In genomic region chr9:13613296-13613695, GRCh38 we compare ENCODE assay signal across 24 cellular contexts.
"Had no signal": no experiment of that assay in that cellular context is flagged by ENCODE, and none has a peak within 500 bp of the region (broad histone marks: within the 10 kb centered on the region; RNA-seq: fewer than 3 reads in every experiment).

No MANE protein-coding gene starts in this region.

- DNase-seq: colonic mucosa; cortex of kidney; effector CD8-positive, alpha-beta T cell; effector memory CD8-positive, alpha-beta T cell; endodermal cell; erythroblast; esophagus squamous epithelium; foreskin fibroblast; foreskin melanocyte; gastrocnemius medialis; glutamatergic neuron; head of caudate nucleus; heart right ventricle; hippocampal formation; left cardiac atrium; left lung; left ventricle myocardium superior; lower lobe of right lung; mesenchymal stem cell; midbrain; naive thymus-derived CD4-positive, alpha-beta T cell had no signal

- H3K4me3 Mint-ChIP-seq: dendritic cell treated with granulocyte-macrophage colony-stimulating factor and Interleukin-4, amounts not matched to agents 40 ng/mL and 50 ng/mL, for 4 days; effector memory CD8-positive, alpha-beta T cell; endodermal cell; naive thymus-derived CD4-positive, alpha-beta T cell had no signal

- H3K4me1 Mint-ChIP-seq: naive thymus-derived CD4-positive, alpha-beta T cell had no signal

- H3K4me3 ChIP-seq: colonic mucosa, esophagus squamous epithelium, gastrocnemius medialis, heart right ventricle, left lung, lower lobe of right lung had no signal

- H3K27ac Mint-ChIP-seq: dendritic cell treated with granulocyte-macrophage colony-stimulating factor and Interleukin-4, amounts not matched to agents 40 ng/mL and 50 ng/mL, for 4 days; effector memory CD8-positive, alpha-beta T cell; endodermal cell; naive thymus-derived CD4-positive, alpha-beta T cell had no signal

- H3K27ac ChIP-seq: colonic mucosa, epithelial cell of prostate, esophagus squamous epithelium, gastrocnemius medialis, heart right ventricle, left lung, lower lobe of right lung had no signal

- H3K9me3 ChIP-seq: colonic mucosa, esophagus squamous epithelium, gastrocnemius medialis, left lung, lower lobe of right lung had no signal

- ATAC-seq: effector memory CD8-positive, alpha-beta T cell; esophagus mucosa; gastrocnemius medialis; heart right ventricle; left cardiac atrium; left lung; left ventricle myocardium superior; lower lobe of right lung; naive thymus-derived CD4-positive, alpha-beta T cell had no signal

- H3K9me3 Mint-ChIP-seq: dendritic cell treated with granulocyte-macrophage colony-stimulating factor and Interleukin-4, amounts not matched to agents 40 ng/mL and 50 ng/mL, for 4 days; endodermal cell had no signal

- H3K4me1 ChIP-seq: colonic mucosa, left lung, lower lobe of right lung had no signal

- H3K36me3 ChIP-seq: colonic mucosa, esophagus squamous epithelium, gastrocnemius medialis, heart right ventricle, left lung, lower lobe of right lung had no signal

- H3K27me3 ChIP-seq: colonic mucosa, esophagus squamous epithelium, gastrocnemius medialis, heart right ventricle, left lung had no signal

- H3K27me3 Mint-ChIP-seq: dendritic cell treated with granulocyte-macrophage colony-stimulating factor and Interleukin-4, amounts not matched to agents 40 ng/mL and 50 ng/mL, for 4 days; effector memory CD8-positive, alpha-beta T cell; naive thymus-derived CD4-positive, alpha-beta T cell had no signal

- H3K36me3 Mint-ChIP-seq: naive thymus-derived CD4-positive, alpha-beta T cell had no signal
